ENCODE assay signal across 28 cellular contexts in the genomic region with DNA sequence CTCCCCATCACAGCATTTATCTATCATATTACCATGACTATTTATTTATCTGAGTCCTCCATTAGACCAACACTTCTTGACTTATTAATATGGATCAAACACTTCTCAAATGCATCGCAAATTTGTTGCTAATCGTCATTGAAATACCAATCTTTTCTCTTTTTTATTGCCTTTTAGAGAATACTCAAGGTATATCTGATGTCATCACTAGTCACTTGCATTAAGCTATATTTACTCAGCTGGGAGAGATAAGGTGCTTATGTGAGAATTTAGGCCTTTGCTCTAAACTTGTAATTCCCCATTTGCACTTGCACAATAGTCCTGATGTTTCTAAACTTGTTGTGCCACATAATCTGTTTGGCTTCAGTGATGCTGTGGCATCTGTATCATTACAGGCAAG.
"Had no signal": no experiment of that assay in that cellular context is flagged by ENCODE, and none has a peak within 500 bp of the region (broad histone marks: within the 10 kb centered on the region; RNA-seq: fewer than 3 reads in every experiment).

No MANE protein-coding gene starts in this region.

- H3K27me3 Mint-ChIP-seq: type B pancreatic cell had no signal

- H3K9me3 ChIP-seq: neutrophil, pancreas, psoas muscle, right lobe of liver, sigmoid colon, suprapubic skin, testis, tibial artery, transverse colon, upper lobe of right lung, uterus had no signal

- H3K27me3 ChIP-seq: neutrophil, pancreas, right lobe of liver, sigmoid colon, suprapubic skin, testis, tibial artery, transverse colon, upper lobe of right lung, uterus had no signal

- H3K36me3 ChIP-seq: neutrophil, pancreas, right lobe of liver, sigmoid colon, suprapubic skin, tibial artery, transverse colon, upper lobe of right lung, uterus had no signal

- H3K4me3 Mint-ChIP-seq: naive thymus-derived CD8-positive, alpha-beta T cell; natural killer cell treated with Interleukin-12 subunit alpha and Interleukin-12 subunit beta and Interleukin-15 and Interleukin-18, amount 100 ng/mL, for 72 hours; nephron progenitor cell; neural crest cell; stimulated activated memory B cell treated with anti-CD40 and anti-IgM and Interleukin-4, amounts not matched to agents 10 μg/mL and 1 μg/mL and 100 μg/mL, for 72 hours; stimulated activated naive CD8-positive, alpha-beta T cell treated with anti-CD3 and anti-CD28 coated beads, Interleukin-15, amount 100 ng/mL, for 72 hours; type B pancreatic cell had no signal

- H3K36me3 Mint-ChIP-seq: naive thymus-derived CD8-positive, alpha-beta T cell; natural killer cell treated with Interleukin-12 subunit alpha and Interleukin-12 subunit beta and Interleukin-15 and Interleukin-18, amount 100 ng/mL, for 72 hours; stimulated activated memory B cell treated with anti-CD40 and anti-IgM and Interleukin-4, amounts not matched to agents 10 μg/mL and 1 μg/mL and 100 μg/mL, for 72 hours; type B pancreatic cell had no signal

- ATAC-seq: naive thymus-derived CD8-positive, alpha-beta T cell; natural killer cell treated with Interleukin-12 subunit alpha and Interleukin-12 subunit beta and Interleukin-15 and Interleukin-18, amount 100 ng/mL, for 72 hours; pancreas; psoas muscle; right lobe of liver; stimulated activated memory B cell treated with anti-CD40 and anti-IgM and Interleukin-4, amounts not matched to agents 10 μg/mL and 1 μg/mL and 100 μg/mL, for 72 hours; stimulated activated naive CD8-positive, alpha-beta T cell treated with anti-CD3 and anti-CD28 coated beads, Interleukin-15, amount 100 ng/mL, for 72 hours; stimulated activated naive CD8-positive, alpha-beta T cell treated with anti-CD3 and anti-CD28 coated beads, Interleukin-15, Interleukin-2, amounts not matched to agents 100 U/mL and 50 U/mL, for 24 hours; upper lobe of right lung had no signal

- H3K4me1 ChIP-seq: psoas muscle, right lobe of liver, suprapubic skin, testis, tibial artery, transverse colon, upper lobe of right lung, uterus had no signal

- H3K4me1 Mint-ChIP-seq: naive thymus-derived CD8-positive, alpha-beta T cell; neural crest cell; stimulated activated memory B cell treated with anti-CD40 and anti-IgM and Interleukin-4, amounts not matched to agents 10 μg/mL and 1 μg/mL and 100 μg/mL, for 72 hours; stimulated activated naive CD8-positive, alpha-beta T cell treated with anti-CD3 and anti-CD28 coated beads, Interleukin-15, amount 100 ng/mL, for 72 hours had no signal

- H3K9me3 Mint-ChIP-seq: naive thymus-derived CD8-positive, alpha-beta T cell; natural killer cell treated with Interleukin-12 subunit alpha and Interleukin-12 subunit beta and Interleukin-15 and Interleukin-18, amount 100 ng/mL, for 72 hours; nephron progenitor cell; neural crest cell; stimulated activated memory B cell treated with anti-CD40 and anti-IgM and Interleukin-4, amounts not matched to agents 10 μg/mL and 1 μg/mL and 100 μg/mL, for 72 hours; stimulated activated naive CD8-positive, alpha-beta T cell treated with anti-CD3 and anti-CD28 coated beads, Interleukin-15, amount 100 ng/mL, for 72 hours; type B pancreatic cell had no signal

- H3K27ac ChIP-seq: neutrophil, pancreas, psoas muscle, right lobe of liver, sigmoid colon, suprapubic skin, testis, tibial artery, transverse colon, upper lobe of right lung, uterus had no signal

- H3K27ac Mint-ChIP-seq: naive thymus-derived CD8-positive, alpha-beta T cell; natural killer cell treated with Interleukin-12 subunit alpha and Interleukin-12 subunit beta and Interleukin-15 and Interleukin-18, amount 100 ng/mL, for 72 hours; nephron progenitor cell; stimulated activated memory B cell treated with anti-CD40 and anti-IgM and Interleukin-4, amounts not matched to agents 10 μg/mL and 1 μg/mL and 100 μg/mL, for 72 hours; stimulated activated naive CD8-positive, alpha-beta T cell treated with anti-CD3 and anti-CD28 coated beads, Interleukin-15, amount 100 ng/mL, for 72 hours; type B pancreatic cell had no signal

- DNase-seq: naive thymus-derived CD8-positive, alpha-beta T cell; nephron progenitor cell; nucleus accumbens; pancreas; psoas muscle; right cardiac atrium; right lobe of liver; sigmoid colon; small intestine; stimulated activated CD4-positive, alpha-beta T cell treated with anti-CD3 and anti-CD28 coated beads, Interleukin-1b, Interleukin-23, amount 100 ng/mL, for 48 hours; stimulated activated CD4-positive, alpha-beta T cell treated with anti-CD3 and anti-CD28 coated beads, Interleukin-4, amount 100 ng/mL, for 1 hour; stimulated activated CD4-positive, alpha-beta T cell treated with anti-CD3 and anti-CD28 coated beads, Interleukin-4, amount 100 ng/mL, for 4 hours; stimulated activated CD8-positive, alpha-beta memory T cell treated with anti-CD3 and anti-CD28 coated beads, Interleukin-4, amount 100 ng/mL, for 48 hours; stimulated activated naive CD4-positive, alpha-beta T cell; stimulated activated naive CD8-positive, alpha-beta T cell treated with anti-CD3 and anti-CD28 coated beads, Interleukin-15, amount 100 ng/mL, for 72 hours; stimulated activated naive CD8-positive, alpha-beta T cell treated with anti-CD3 and anti-CD28 coated beads, Interleukin-15, Interleukin-2, amounts not matched to agents 100 U/mL and 50 U/mL, for 24 hours; substantia nigra; testis; tibial artery; transverse colon; upper lobe of right lung; uterus had no signal

- H3K4me3 ChIP-seq: pancreas, psoas muscle, right lobe of liver, sigmoid colon, suprapubic skin, testis, tibial artery, transverse colon, upper lobe of right lung, uterus had no signal

- FAIRE-seq: pancreas, small intestine had no signal
